Comparison of ENCODE assay signal across 23 cellular contexts in the genomic region with DNA sequence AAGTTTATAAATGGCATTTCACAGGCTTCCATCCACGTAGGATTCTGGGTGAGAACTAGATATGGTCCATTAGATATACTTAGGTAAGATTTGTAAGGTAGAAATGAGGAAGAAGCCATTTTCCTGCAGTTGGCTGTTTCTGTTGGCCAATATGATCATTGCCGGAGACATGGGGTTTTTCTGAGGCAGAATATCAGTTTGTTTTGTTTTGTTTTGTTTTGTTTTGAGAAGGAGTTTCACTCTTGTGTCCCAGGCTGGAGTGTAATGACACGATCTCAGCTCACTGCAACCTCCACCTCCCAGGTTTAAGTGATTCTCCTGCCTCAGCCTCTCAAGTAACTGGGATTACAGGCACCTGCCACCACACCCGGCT.
"Had no signal": no experiment of that assay in that cellular context is flagged by ENCODE, and none has a peak within 500 bp of the region (broad histone marks: within the 10 kb centered on the region; RNA-seq: fewer than 3 reads in every experiment).

No MANE protein-coding gene starts in this region.

- H2AFZ ChIP-seq: hepatocyte, neural progenitor cell had no signal

- DNase-seq: activated CD4-positive, alpha-beta memory T cell treated with anti-CD3 and anti-CD28 coated beads for 36 hours; activated CD4-positive, alpha-beta T cell treated with anti-CD3 and anti-CD28 coated beads for 48 hours; activated effector memory CD4-positive, alpha-beta T cell treated with Interleukin-2 at 50 U/mL for 16 hours; activated naive CD4-positive, alpha-beta T cell treated with anti-CD3 and anti-CD28 coated beads, Interleukin-2, amount 10 ng/mL, durations not matched to agents 7 days and 5 days; activated T-cell treated with anti-CD3 and anti-CD28 coated beads, Interleukin-2, amount 50 U/mL, for 72 hours; amygdala; cerebellar nuclear complex; effector CD4-positive, alpha-beta T cell; erythroblast; foreskin keratinocyte; immature natural killer cell; naive thymus-derived CD4-positive, alpha-beta T cell; sigmoid colon; stimulated activated CD4-positive, alpha-beta T cell treated with anti-CD3 and anti-CD28 coated beads, Interleukin-15, amount 100 ng/mL, for 24 hours; stomach; uterus had no signal

- H3K4me3 ChIP-seq: hepatocyte, lung, neural progenitor cell, sigmoid colon, smooth muscle cell, stomach, uterus had no signal

- H3K4me3 Mint-ChIP-seq: activated CD4-positive, alpha-beta memory T cell treated with anti-CD3 and anti-CD28 coated beads for 36 hours; activated naive CD4-positive, alpha-beta T cell treated with anti-CD3 and anti-CD28 coated beads, Interleukin-2, amount 10 ng/mL, durations not matched to agents 7 days and 5 days; dendritic cell treated with granulocyte-macrophage colony-stimulating factor and Interleukin-4, amounts not matched to agents 40 ng/mL and 50 ng/mL, for 4 days; immature natural killer cell; neural progenitor cell; stimulated activated memory B cell treated with anti-CD40 and anti-IgM and Interleukin-4, amounts not matched to agents 10 μg/mL and 1 μg/mL and 100 μg/mL, for 72 hours had no signal

- H3K9ac ChIP-seq: neural progenitor cell had no signal

- H3K9me3 Mint-ChIP-seq: activated CD4-positive, alpha-beta memory T cell treated with anti-CD3 and anti-CD28 coated beads for 36 hours; activated naive CD4-positive, alpha-beta T cell treated with anti-CD3 and anti-CD28 coated beads, Interleukin-2, amount 10 ng/mL, durations not matched to agents 7 days and 5 days; activated T-cell treated with anti-CD3 and anti-CD28 coated beads, Interleukin-2, amount 50 U/mL, for 72 hours; immature natural killer cell; naive thymus-derived CD4-positive, alpha-beta T cell; neural progenitor cell; stimulated activated memory B cell treated with anti-CD40 and anti-IgM and Interleukin-4, amounts not matched to agents 10 μg/mL and 1 μg/mL and 100 μg/mL, for 72 hours had no signal

- H3K79me2 ChIP-seq: hepatocyte had no signal

- H3K27ac ChIP-seq: foreskin keratinocyte, hepatocyte, neural progenitor cell, sigmoid colon, stomach, uterus had no signal

- H3K4me2 ChIP-seq: hepatocyte, neural progenitor cell, smooth muscle cell had no signal

- H3K27ac Mint-ChIP-seq: activated CD4-positive, alpha-beta memory T cell treated with anti-CD3 and anti-CD28 coated beads for 36 hours; activated naive CD4-positive, alpha-beta T cell treated with anti-CD3 and anti-CD28 coated beads, Interleukin-2, amount 10 ng/mL, durations not matched to agents 7 days and 5 days; activated T-cell treated with anti-CD3 and anti-CD28 coated beads, Interleukin-2, amount 50 U/mL, for 72 hours; dendritic cell treated with granulocyte-macrophage colony-stimulating factor and Interleukin-4, amounts not matched to agents 40 ng/mL and 50 ng/mL, for 4 days; immature natural killer cell; naive thymus-derived CD4-positive, alpha-beta T cell; neural progenitor cell; stimulated activated memory B cell treated with anti-CD40 and anti-IgM and Interleukin-4, amounts not matched to agents 10 μg/mL and 1 μg/mL and 100 μg/mL, for 72 hours had no signal

- H3K36me3 Mint-ChIP-seq: activated CD4-positive, alpha-beta memory T cell treated with anti-CD3 and anti-CD28 coated beads for 36 hours; activated naive CD4-positive, alpha-beta T cell treated with anti-CD3 and anti-CD28 coated beads, Interleukin-2, amount 10 ng/mL, durations not matched to agents 7 days and 5 days; immature natural killer cell; neural progenitor cell; stimulated activated memory B cell treated with anti-CD40 and anti-IgM and Interleukin-4, amounts not matched to agents 10 μg/mL and 1 μg/mL and 100 μg/mL, for 72 hours had no signal

- H3K27me3 Mint-ChIP-seq: dendritic cell treated with granulocyte-macrophage colony-stimulating factor and Interleukin-4, amounts not matched to agents 40 ng/mL and 50 ng/mL, for 4 days; stimulated activated memory B cell treated with anti-CD40 and anti-IgM and Interleukin-4, amounts not matched to agents 10 μg/mL and 1 μg/mL and 100 μg/mL, for 72 hours had no signal

- H3K27me3 ChIP-seq: hepatocyte, neural progenitor cell, sigmoid colon, stomach, uterus had no signal

- H3K9me3 ChIP-seq: sigmoid colon, stomach, uterus had no signal

- H3K4me1 Mint-ChIP-seq: immature natural killer cell, neural progenitor cell had no signal

- ATAC-seq: activated T-cell treated with anti-CD3 and anti-CD28 coated beads, Interleukin-2, amount 50 U/mL, for 72 hours; foreskin keratinocyte; left lobe of liver; naive thymus-derived CD4-positive, alpha-beta T cell; stimulated activated memory B cell treated with anti-CD40 and anti-IgM and Interleukin-4, amounts not matched to agents 10 μg/mL and 1 μg/mL and 100 μg/mL, for 72 hours had no signal

- H3K36me3 ChIP-seq: neural progenitor cell, sigmoid colon, stomach, uterus had no signal

- H3K4me1 ChIP-seq: foreskin keratinocyte, neural progenitor cell, sigmoid colon, stomach, uterus had no signal
